ENCODE assay signal across 22 cellular contexts in genomic region chr6:36655073-36655847, GRCh38. TPM values are rescaled to one million over a fixed set of nuclear protein-coding genes. Genes with fewer than 3 reads are reported as not detected.
"Had no signal": no experiment of that assay in that cellular context is flagged by ENCODE, and none has a peak within 500 bp of the region (broad histone marks: within the 10 kb centered on the region; RNA-seq: fewer than 3 reads in every experiment).

No MANE protein-coding gene starts in this region.

- H3K4me1 Mint-ChIP-seq: activated CD4-positive, alpha-beta memory T cell treated with anti-CD3 and anti-CD28 coated beads, Interleukin-2, amount 10 ng/mL, durations not matched to agents 7 days and 5 days had no signal

- DNase-seq: activated CD4-positive, alpha-beta memory T cell treated with anti-CD3 and anti-CD28 coated beads, Interleukin-2, amount 10 ng/mL, durations not matched to agents 7 days and 5 days; activated CD4-positive, alpha-beta T cell treated with anti-CD3 and anti-CD28 coated beads for 4 hours; activated effector memory CD4-positive, alpha-beta T cell treated with Interleukin-2 at 50 U/mL for 16 hours; activated naive CD4-positive, alpha-beta T cell treated with anti-CD3 and anti-CD28 coated beads, Interleukin-2, amount 50 U/mL, for 16 hours; activated T-cell treated with anti-CD3 and anti-CD28 coated beads, Interleukin-2, amount 50 U/mL, for 4 hours; dermis blood vessel endothelial cell; heart right ventricle; left colon; sigmoid colon; stimulated activated CD4-positive, alpha-beta T cell treated with anti-CD3 and anti-CD28 coated beads, Interleukin-1b, Interleukin-23, amount 100 ng/mL, for 48 hours; uterus had no signal

- ATAC-seq: activated T-cell treated with anti-CD3 and anti-CD28 coated beads, Interleukin-2, amount 50 U/mL, for 4 hours; heart right ventricle; left colon; WTC11 had no signal

- H3K4me3 ChIP-seq: heart right ventricle, lung, sigmoid colon, thoracic aorta, uterus had no signal

- H3K4me1 ChIP-seq: uterus had no signal

- H3K27ac Mint-ChIP-seq: activated CD4-positive, alpha-beta memory T cell treated with anti-CD3 and anti-CD28 coated beads, Interleukin-2, amount 10 ng/mL, durations not matched to agents 7 days and 5 days; mesothelial cell of epicardium; WTC11 had no signal

- H3K36me3 Mint-ChIP-seq: mesothelial cell of epicardium, WTC11 had no signal

- H3K27ac ChIP-seq: epithelial cell of prostate, heart right ventricle, sigmoid colon, thoracic aorta, uterus had no signal

- H3K9me3 ChIP-seq: heart right ventricle, sigmoid colon, thoracic aorta, uterus had no signal

- H3K9me3 Mint-ChIP-seq: activated CD4-positive, alpha-beta memory T cell treated with anti-CD3 and anti-CD28 coated beads, Interleukin-2, amount 10 ng/mL, durations not matched to agents 7 days and 5 days; activated T-cell treated with anti-CD3 and anti-CD28 coated beads, Interleukin-2, amount 50 U/mL, for 4 hours; neural crest cell; WTC11 had no signal

- H3K27me3 ChIP-seq: sigmoid colon, uterus had no signal

- H3K36me3 ChIP-seq: heart right ventricle, sigmoid colon, thoracic aorta, uterus had no signal

- H3K4me3 Mint-ChIP-seq: activated CD4-positive, alpha-beta memory T cell treated with anti-CD3 and anti-CD28 coated beads, Interleukin-2, amount 10 ng/mL, durations not matched to agents 7 days and 5 days; activated T-cell treated with anti-CD3 and anti-CD28 coated beads, Interleukin-2, amount 50 U/mL, for 4 hours; mesothelial cell of epicardium; neural crest cell; WTC11 had no signal

RNA-seq across cellular contexts. Expression of gene RAB44, which starts 42.4 kb away (rescaled TPM):
- total RNA-seq: chondrocyte, frontal cortex, myocyte, neural crest cell, osteocyte, pulmonary artery endothelial cell had no signal
